In genomic region chr20:20411841-20412240, GRCh38 we compare ENCODE assay signal across 22 cellular contexts.
DNase-seq lines count a peak whose midpoint lies in the region; ATAC-seq and TF ChIP-seq lines count a peak whose summit lies in the region.
"Had no signal": no experiment of that assay in that cellular context is flagged by ENCODE, and none has a peak within 500 bp of the region (broad histone marks: within the 10 kb centered on the region; RNA-seq: fewer than 3 reads in every experiment).

No MANE protein-coding gene starts in this region.

- H3K27ac Mint-ChIP-seq in stimulated activated naive CD8-positive, alpha-beta T cell treated with anti-CD3 and anti-CD28 coated beads, Interleukin-15, Interleukin-2, amounts not matched to agents 100 ng/mL and 50 ng/mL, for 24 hours = peak overlapping the region; percentile 91
- no peak overlapping the region for H3K27ac Mint-ChIP-seq in stimulated activated naive CD8-positive, alpha-beta T cell treated with anti-CD3 and anti-CD28 coated beads, Interleukin-15, amount 100 ng/mL, for 72 hours
- H3K27ac Mint-ChIP-seq: activated CD8-positive, alpha-beta memory T cell treated with anti-CD3 and anti-CD28 coated beads, Interleukin-2, amount 10 ng/mL, durations not matched to agents 7 days and 5 days; CD8-positive, alpha-beta memory T cell; type B pancreatic cell had no signal

- no peaks in the 10 kb centered on the region for H3K27me3 Mint-ChIP-seq in stimulated activated naive CD8-positive, alpha-beta T cell treated with anti-CD3 and anti-CD28 coated beads, Interleukin-15, Interleukin-2, amounts not matched to agents 100 ng/mL and 50 ng/mL, for 24 hours
- H3K27me3 Mint-ChIP-seq in stimulated activated naive CD8-positive, alpha-beta T cell treated with anti-CD3 and anti-CD28 coated beads, Interleukin-15, amount 100 ng/mL, for 72 hours = no peaks in the 10 kb centered on the region
- H3K27me3 Mint-ChIP-seq: activated CD8-positive, alpha-beta memory T cell treated with anti-CD3 and anti-CD28 coated beads, Interleukin-2, amount 10 ng/mL, durations not matched to agents 7 days and 5 days; CD8-positive, alpha-beta memory T cell; naive thymus-derived CD4-positive, alpha-beta T cell had no signal

- CTCF ChIA-PET in HEK293T (lab: Yijun Ruan, JAX) = no interaction called here

- DNase-seq in NCI-H1417 (lab: John Stamatoyannopoulos, UW) = peak; percentile 29 to 72 (median 56)
- no peak for DNase-seq in NCI-H1417 treated with DMSO at 0.1 percent for 48 hours (lab: John Stamatoyannopoulos, UW)
- DNase-seq in stimulated activated naive CD8-positive, alpha-beta T cell treated with anti-CD3 and anti-CD28 coated beads, Interleukin-15, amount 100 ng/mL, for 72 hours = no peak
- peak; percentile 60 for DNase-seq in cerebellar cortex (ENCODE audit: low spot score)
- DNase-seq in HuH-7.5 (ENCODE audit: low spot score) = no peak
- no peak for DNase-seq in NCI-H1694 treated with DMSO at 0.1 percent for 48 hours (lab: John Stamatoyannopoulos, UW)
- no peak for DNase-seq in HEK293T (ENCODE audit: extremely low spot score)
- DNase-seq: activated CD8-positive, alpha-beta memory T cell treated with anti-CD3 and anti-CD28 coated beads, Interleukin-2, amount 10 ng/mL, durations not matched to agents 7 days and 5 days; activated naive CD4-positive, alpha-beta T cell; CD8-positive, alpha-beta memory T cell; KBM-7; left cardiac atrium; naive thymus-derived CD4-positive, alpha-beta T cell; NCI-H1694; pancreas; right cardiac atrium; stimulated activated CD4-positive, alpha-beta T cell treated with anti-CD3 and anti-CD28 coated beads, Interleukin-4, amount 100 ng/mL, for 4 hours; T1000 had no signal

- H3K4me1 Mint-ChIP-seq in stimulated activated naive CD8-positive, alpha-beta T cell treated with anti-CD3 and anti-CD28 coated beads, Interleukin-15, Interleukin-2, amounts not matched to agents 100 ng/mL and 50 ng/mL, for 24 hours (ENCODE audit: low read depth) = peaks cover 46% of the 10 kb centered on the region
- H3K4me1 Mint-ChIP-seq in stimulated activated naive CD8-positive, alpha-beta T cell treated with anti-CD3 and anti-CD28 coated beads, Interleukin-15, amount 100 ng/mL, for 72 hours = peaks cover 7% of the 10 kb centered on the region
- H3K4me1 Mint-ChIP-seq: CD8-positive, alpha-beta memory T cell had no signal

- POLR2A ChIA-PET in HEK293T (lab: Yijun Ruan, JAX) = no interaction called here

- no peak for ATAC-seq in stimulated activated naive CD8-positive, alpha-beta T cell treated with anti-CD3 and anti-CD28 coated beads, Interleukin-15, amount 100 ng/mL, for 72 hours
- ATAC-seq: activated CD8-positive, alpha-beta memory T cell treated with anti-CD3 and anti-CD28 coated beads, Interleukin-2, amount 10 ng/mL, durations not matched to agents 7 days and 5 days; GM12878; HCT116; left cardiac atrium; naive thymus-derived CD4-positive, alpha-beta T cell; right cardiac atrium had no signal

- H3K36me3 Mint-ChIP-seq in stimulated activated naive CD8-positive, alpha-beta T cell treated with anti-CD3 and anti-CD28 coated beads, Interleukin-15, Interleukin-2, amounts not matched to agents 100 ng/mL and 50 ng/mL, for 24 hours (ENCODE audit: low read depth) = peaks cover 37% of the 10 kb centered on the region
- H3K36me3 Mint-ChIP-seq: activated CD8-positive, alpha-beta memory T cell treated with anti-CD3 and anti-CD28 coated beads, Interleukin-2, amount 10 ng/mL, durations not matched to agents 7 days and 5 days; type B pancreatic cell had no signal

- H3K4me3 Mint-ChIP-seq in stimulated activated naive CD8-positive, alpha-beta T cell treated with anti-CD3 and anti-CD28 coated beads, Interleukin-15, Interleukin-2, amounts not matched to agents 100 ng/mL and 50 ng/mL, for 24 hours = peak overlapping the region; percentile 76
- no peak overlapping the region for H3K4me3 Mint-ChIP-seq in stimulated activated naive CD8-positive, alpha-beta T cell treated with anti-CD3 and anti-CD28 coated beads, Interleukin-15, amount 100 ng/mL, for 72 hours
- H3K4me3 Mint-ChIP-seq: activated CD8-positive, alpha-beta memory T cell treated with anti-CD3 and anti-CD28 coated beads, Interleukin-2, amount 10 ng/mL, durations not matched to agents 7 days and 5 days; CD8-positive, alpha-beta memory T cell; naive thymus-derived CD4-positive, alpha-beta T cell; type B pancreatic cell had no signal

- H3K9me3 Mint-ChIP-seq in stimulated activated naive CD8-positive, alpha-beta T cell treated with anti-CD3 and anti-CD28 coated beads, Interleukin-15, Interleukin-2, amounts not matched to agents 100 ng/mL and 50 ng/mL, for 24 hours = no peaks in the 10 kb centered on the region
- H3K9me3 Mint-ChIP-seq in stimulated activated naive CD8-positive, alpha-beta T cell treated with anti-CD3 and anti-CD28 coated beads, Interleukin-15, amount 100 ng/mL, for 72 hours = no peaks in the 10 kb centered on the region
- H3K9me3 Mint-ChIP-seq: CD8-positive, alpha-beta memory T cell; naive thymus-derived CD4-positive, alpha-beta T cell; type B pancreatic cell had no signal

TF ChIP-seq in HEK293T, 16 proteins besides CTCF, POLR2A, EP300 and RAD21:
- TF ChIP-seq LEF1 (IDR thresholded peaks at IDR 0.05; ENCODE audit: borderline replicate concordance) = no peak
- no peak for TF ChIP-seq ELF4 (IDR thresholded peaks at IDR 0.05)
- no peak for TF ChIP-seq FOXA1 (IDR thresholded peaks at IDR 0.05)
- no peak for TF ChIP-seq BHLHE40 (IDR thresholded peaks at IDR 0.05; ENCODE audit: borderline replicate concordance)
- no peak for TF ChIP-seq HDGF (IDR thresholded peaks at IDR 0.05; ENCODE audit: borderline replicate concordance)
- TF ChIP-seq TARDBP (IDR thresholded peaks at IDR 0.05) = no peak
- no peak for TF ChIP-seq SP1 (IDR thresholded peaks at IDR 0.05)
- no peak for TF ChIP-seq NFRKB (IDR thresholded peaks at IDR 0.05)
- TF ChIP-seq PKNOX1 (IDR thresholded peaks at IDR 0.05) = no peak
- no peak for TF ChIP-seq FOXK2 (IDR thresholded peaks at IDR 0.05)
- no peak for TF ChIP-seq CTBP1 (IDR thresholded peaks at IDR 0.05; ENCODE audit: borderline replicate concordance)
- no peak for TF ChIP-seq ARNT (IDR thresholded peaks at IDR 0.05)
- TF ChIP-seq FOXM1 (IDR thresholded peaks at IDR 0.05; ENCODE audit: borderline replicate concordance) = no peak
- TF ChIP-seq L3MBTL2 (conservative IDR thresholded peaks at IDR 0.05) = no peak
- TF ChIP-seq ZNF384 (IDR thresholded peaks at IDR 0.05) = no peak
- TF ChIP-seq SUZ12 (IDR thresholded peaks at IDR 0.05) = no peak
TF ChIP-seq in HEK293T: peak in this region for 0.

Comparison
In these comparisons a context has a peak if more than half of its experiments do, and no peak if none do; other contexts are left out.
1. DNase-seq: peak in NCI-H1417 (3 of 3) and cerebellar cortex (single experiment); none in NCI-H1417 treated with DMSO at 0.1 percent for 48 hours (single experiment), stimulated activated naive CD8-positive, alpha-beta T cell treated with anti-CD3 and anti-CD28 coated beads, Interleukin-15, amount 100 ng/mL, for 72 hours (0 of 2), HuH-7.5 (single experiment), NCI-H1694 treated with DMSO at 0.1 percent for 48 hours (single experiment) and HEK293T (single experiment).